14 cellular contexts compared by ENCODE assay signal in genomic region chr9:136867917-136868316, GRCh38. TPM values are rescaled to one million over a fixed set of nuclear protein-coding genes. Genes with fewer than 3 reads are reported as not detected.
DNase-seq lines count a peak whose midpoint lies in the region; ATAC-seq and TF ChIP-seq lines count a peak whose summit lies in the region.
"Had no signal": no experiment of that assay in that cellular context is flagged by ENCODE, and none has a peak within 500 bp of the region (broad histone marks: within the 10 kb centered on the region; RNA-seq: fewer than 3 reads in every experiment).

No MANE protein-coding gene starts in this region.

- H3K27me3 Mint-ChIP-seq in activated CD8-positive, alpha-beta memory T cell treated with anti-CD3 and anti-CD28 coated beads, Interleukin-2, amount 10 ng/mL, durations not matched to agents 7 days and 5 days, result no peaks in the 10 kb centered on the region
- H3K27me3 Mint-ChIP-seq in brain (peaks cover 11% of the 10 kb centered on the region), neural progenitor cell (ENCODE audit: insufficient read depth, low read depth) (peaks cover 3% of the 10 kb centered on the region)

- H3F3A ChIP-seq in Loucy (ENCODE audit: low read depth) (no peaks in the 10 kb centered on the region), neural progenitor cell (ENCODE audit: low read depth) (peaks cover 4% of the 10 kb centered on the region)

- H3K4me1 Mint-ChIP-seq in activated CD8-positive, alpha-beta memory T cell treated with anti-CD3 and anti-CD28 coated beads, Interleukin-2, amount 10 ng/mL, durations not matched to agents 7 days and 5 days, result peaks cover 20% of the 10 kb centered on the region
- H3K4me1 Mint-ChIP-seq in brain, result peaks cover 19% of the 10 kb centered on the region
- H3K4me1 Mint-ChIP-seq in neural progenitor cell, result peaks cover 7% of the 10 kb centered on the region

- DNase-seq in activated CD8-positive, alpha-beta memory T cell treated with anti-CD3 and anti-CD28 coated beads, Interleukin-2, amount 10 ng/mL, durations not matched to agents 7 days and 5 days, result no peak
- no peak for DNase-seq in activated CD8-positive, alpha-beta memory T cell treated with anti-CD3 and anti-CD28 coated beads, Interleukin-2, amount 50 U/mL, for 4 hours
- DNase-seq in neural progenitor cell (ENCODE audit: low spot score) (no peak), H4 (ENCODE audit: low spot score) (no peak), inferior parietal cortex (ENCODE audit: extremely low spot score) (no peak)
- DNase-seq: hypothalamus, NCI-H1092 treated with DMSO at 0.1 percent for 48 hours, NCI-H748 treated with DMSO at 0.1 percent for 48 hours, small intestine, SW 1271, WERI-Rb-1 had no signal

- H3K4me3 Mint-ChIP-seq in activated CD8-positive, alpha-beta memory T cell treated with anti-CD3 and anti-CD28 coated beads, Interleukin-2, amount 10 ng/mL, durations not matched to agents 7 days and 5 days, result peak overlapping the region; percentile 63
- H3K4me3 Mint-ChIP-seq in brain (peak overlapping the region; percentile 69 to 79 (median 74)), neural progenitor cell (peak overlapping the region; percentile 82)

- H3K27ac Mint-ChIP-seq in activated CD8-positive, alpha-beta memory T cell treated with anti-CD3 and anti-CD28 coated beads, Interleukin-2, amount 10 ng/mL, durations not matched to agents 7 days and 5 days, result no peak overlapping the region
- H3K27ac Mint-ChIP-seq in brain (peak overlapping the region in 2 of 5 experiments; percentile 62 to 89), neural progenitor cell (no peak overlapping the region)

- CTCF ChIA-PET in activated CD8-positive, alpha-beta memory T cell treated with anti-CD3 and anti-CD28 coated beads, Interleukin-2, amount 10 ng/mL, durations not matched to agents 7 days and 5 days (lab: Charles Lee), result interaction anchor here (1.0 kb wide), 1 partner anchor 14 kb away, joined by 3 read pairs; no protein-coding TSS in a partner anchor

- H3K9me2 ChIP-seq in Loucy (replicated peaks; ENCODE audit: low read depth, low read length), result no peaks in the 10 kb centered on the region

- no peak overlapping the region for H3K9ac ChIP-seq in Loucy (ENCODE audit: low read depth, low read length, poor library complexity, severe bottlenecking)
- no peak overlapping the region for H3K9ac ChIP-seq in neural progenitor cell

- H3K9me3 Mint-ChIP-seq in activated CD8-positive, alpha-beta memory T cell treated with anti-CD3 and anti-CD28 coated beads, Interleukin-2, amount 10 ng/mL, durations not matched to agents 7 days and 5 days (ENCODE audit: low read depth), result no peaks in the 10 kb centered on the region
- H3K9me3 Mint-ChIP-seq in brain, result peaks cover 3 to 23% (median 17%) of the 10 kb centered on the region in 5 experiments
- peaks cover 38% of the 10 kb centered on the region for H3K9me3 Mint-ChIP-seq in neural progenitor cell

- H3K4me2 ChIP-seq in Loucy (ENCODE audit: low read depth, low read length, poor library complexity, severe bottlenecking) (peak overlapping the region; percentile 90), neural progenitor cell (no peak overlapping the region)

- H3K4me3 ChIP-seq in Loucy (ENCODE audit: low read length, poor library complexity, severe bottlenecking) (no peak overlapping the region), neural progenitor cell (no peak overlapping the region)

- no peak for ATAC-seq in activated CD8-positive, alpha-beta memory T cell treated with anti-CD3 and anti-CD28 coated beads, Interleukin-2, amount 10 ng/mL, durations not matched to agents 7 days and 5 days
- no peak for ATAC-seq in HG03469 (IDR thresholded peaks at IDR 0.05; ENCODE audit: unreplicated experiment)

- peaks cover 45% of the 10 kb centered on the region for H3K79me2 ChIP-seq in Loucy (ENCODE audit: insufficient read depth, low read length)
- peaks cover 36% of the 10 kb centered on the region for H3K79me2 ChIP-seq in neural progenitor cell (ENCODE audit: low read depth)

- no peak overlapping the region for H3K27ac ChIP-seq in neural progenitor cell
- H3K27ac ChIP-seq: WERI-Rb-1 had no signal

- H3K4me1 ChIP-seq in Loucy (ENCODE audit: insufficient read depth, low read length, poor library complexity, severe bottlenecking) (peaks cover 17% of the 10 kb centered on the region), neural progenitor cell (peaks cover 10% of the 10 kb centered on the region)

- H3K36me3 ChIP-seq in Loucy (ENCODE audit: insufficient read depth, low read length), result peaks cover 10% of the 10 kb centered on the region; the same call in 1 of the 2 replicates
- H3K36me3 ChIP-seq in neural progenitor cell, result no peaks in the 10 kb centered on the region

- H2AFZ ChIP-seq in Loucy (ENCODE audit: low read length), result no peak overlapping the region
- H2AFZ ChIP-seq in neural progenitor cell (replicated peaks), result no peak overlapping the region

- H3K27me3 ChIP-seq in Loucy (ENCODE audit: insufficient read depth, low read length, poor library complexity, severe bottlenecking) (no peaks in the 10 kb centered on the region), neural progenitor cell (no peaks in the 10 kb centered on the region)

- H3K9me3 ChIP-seq in Loucy (ENCODE audit: insufficient read depth, low read depth, low read length), result peaks cover 6% of the 10 kb centered on the region; the same call in 1 of the 2 replicates
- H3K9me3 ChIP-seq in neural progenitor cell (ENCODE audit: low read depth), result peaks cover 10% of the 10 kb centered on the region

- peaks cover 26% of the 10 kb centered on the region for H4K20me1 ChIP-seq in Loucy (ENCODE audit: insufficient read depth, low read length, poor library complexity, severe bottlenecking)
- H4K20me1 ChIP-seq in neural progenitor cell (ENCODE audit: low read depth), result peaks cover 30% of the 10 kb centered on the region

- H3K36me3 Mint-ChIP-seq in activated CD8-positive, alpha-beta memory T cell treated with anti-CD3 and anti-CD28 coated beads, Interleukin-2, amount 10 ng/mL, durations not matched to agents 7 days and 5 days, result peaks cover 11% of the 10 kb centered on the region
- H3K36me3 Mint-ChIP-seq in brain (peaks cover 36% of the 10 kb centered on the region), neural progenitor cell (peaks cover 21% of the 10 kb centered on the region)

- TF ChIP-seq CTCF in Loucy (conservative IDR thresholded peaks at IDR 0.05; ENCODE audit: low read length) (no peak), brain (conservative IDR thresholded peaks at IDR 0.05) (no peak), neural progenitor cell (IDR thresholded peaks at IDR 0.05) (no peak)

RNA-seq across cellular contexts. Expression of gene EDF1, which starts 1.8 kb away (rescaled TPM):
- 100 to 1,000 TPM; 283 to 360 TPM for total RNA-seq in activated CD8-positive, alpha-beta memory T cell treated with anti-CD3 and anti-CD28 coated beads, Interleukin-2, amount 10 ng/mL, durations not matched to agents 7 days and 5 days
- polyA plus RNA-seq in brain (ENCODE audit: insufficient read depth, low read depth, low replicate concordance), result 974 TPM
- 269 and 293 TPM in 2 replicates for total RNA-seq in neural progenitor cell (ENCODE audit: low replicate concordance)
- 458 and 510 TPM in 2 replicates for total RNA-seq in H4 (2014; rRNA removed; shearing (Covaris generic))

RNA-seq across cellular contexts. Expression of gene MAMDC4, which starts 15.8 kb away (rescaled TPM):
- total RNA-seq in activated CD8-positive, alpha-beta memory T cell treated with anti-CD3 and anti-CD28 coated beads, Interleukin-2, amount 10 ng/mL, durations not matched to agents 7 days and 5 days, result 10 to 100 TPM; 13.4 to 15.5 TPM
- polyA plus RNA-seq in brain (ENCODE audit: insufficient read depth, low read depth, low replicate concordance), result 0.93 TPM
- 2.6 and 8.3 TPM in 2 replicates for total RNA-seq in neural progenitor cell (ENCODE audit: low replicate concordance)
- total RNA-seq in H4 (2014; rRNA removed; shearing (Covaris generic)), result 0.12 and 0.15 TPM in 2 replicates

RNA-seq across cellular contexts. Expression of gene TRAF2, which starts 18.4 kb away (rescaled TPM):
- total RNA-seq in activated CD8-positive, alpha-beta memory T cell treated with anti-CD3 and anti-CD28 coated beads, Interleukin-2, amount 10 ng/mL, durations not matched to agents 7 days and 5 days, result 10 to 100 TPM; 58.4 to 67.6 TPM
- 36.2 TPM for polyA plus RNA-seq in brain (ENCODE audit: insufficient read depth, low read depth, low replicate concordance)
- 16.1 and 33.9 TPM in 2 replicates for total RNA-seq in neural progenitor cell (ENCODE audit: low replicate concordance)
- total RNA-seq in H4 (2014; rRNA removed; shearing (Covaris generic)), result 8.1 and 11.3 TPM in 2 replicates

RNA-seq across cellular contexts. Expression of gene PHPT1, which starts 18.7 kb away (rescaled TPM):
- 100 to 1,000 TPM in 1 of 2 experiments, 10 to 100 TPM in 1; 96.8 to 116 TPM for total RNA-seq in activated CD8-positive, alpha-beta memory T cell treated with anti-CD3 and anti-CD28 coated beads, Interleukin-2, amount 10 ng/mL, durations not matched to agents 7 days and 5 days
- 259 TPM for polyA plus RNA-seq in brain (ENCODE audit: insufficient read depth, low read depth, low replicate concordance)
- 58.8 and 110 TPM in 2 replicates for total RNA-seq in neural progenitor cell (ENCODE audit: low replicate concordance)
- total RNA-seq in H4 (2014; rRNA removed; shearing (Covaris generic)), result 100 and 119 TPM in 2 replicates

RNA-seq across cellular contexts. Expression of gene AJM1, which starts 25.6 kb away (rescaled TPM):
- 1 to 10 TPM; 3.9 to 4.4 TPM for total RNA-seq in activated CD8-positive, alpha-beta memory T cell treated with anti-CD3 and anti-CD28 coated beads, Interleukin-2, amount 10 ng/mL, durations not matched to agents 7 days and 5 days
- polyA plus RNA-seq in brain (ENCODE audit: insufficient read depth, low read depth, low replicate concordance), result 10.5 TPM
- 0.77 TPM in 1 of 2 replicates, not detected in the other for total RNA-seq in neural progenitor cell (ENCODE audit: low replicate concordance)
- 0.06 and 0.21 TPM in 2 replicates for total RNA-seq in H4 (2014; rRNA removed; shearing (Covaris generic))
